29 cellular contexts compared by ENCODE assay signal in genomic region chr2:74429487-74430451, GRCh38. TPM values are rescaled to one million over a fixed set of nuclear protein-coding genes. Genes with fewer than 3 reads are reported as not detected.
DNase-seq lines count a peak whose midpoint lies in the region; ATAC-seq, FAIRE-seq and TF ChIP-seq lines count a peak whose summit lies in the region.
"Had no signal": no experiment of that assay in that cellular context is flagged by ENCODE, and none has a peak within 500 bp of the region (broad histone marks: within the 10 kb centered on the region; RNA-seq: fewer than 3 reads in every experiment).

No MANE protein-coding gene starts in this region.

- H3K36me3 Mint-ChIP-seq in effector memory CD8-positive, alpha-beta T cell (ENCODE audit: insufficient read depth) = no peaks in the 10 kb centered on the region
- peaks cover 72% of the 10 kb centered on the region for H3K36me3 Mint-ChIP-seq in MCF 10A (ENCODE audit: insufficient read depth, unreplicated experiment)
- H3K36me3 Mint-ChIP-seq: naive B cell had no signal

- intact Hi-C loops in right lobe of liver (cut with DNase I) (no loop called here), MCF 10A (cut with micrococcal nuclease) (no loop called here)

- H3K4me3 ChIP-seq in Peyer's patch (no peak overlapping the region), right lobe of liver (peak overlapping the region in 2 of 3 donors; percentile 43), small intestine (ENCODE audit: low read depth in 1 of 2, low read length in 2 of 2) (no peak overlapping the region)
- H3K4me3 ChIP-seq: BLaER1 treated with 17β-estradiol and CSF1 and Interleukin-3, amounts not matched to agents 10 nM and 100 nM; GM23338; heart left ventricle; vagina had no signal

- no peaks in the 10 kb centered on the region for H3K9me3 Mint-ChIP-seq in effector memory CD8-positive, alpha-beta T cell
- no peaks in the 10 kb centered on the region for H3K9me3 Mint-ChIP-seq in MCF 10A (ENCODE audit: unreplicated experiment)
- H3K9me3 Mint-ChIP-seq: activated CD4-positive, alpha-beta T cell treated with anti-CD3 and anti-CD28 coated beads, Interleukin-2, amount 10 ng/mL, durations not matched to agents 7 days and 5 days; activated naive CD4-positive, alpha-beta T cell treated with anti-CD3 and anti-CD28 coated beads, Interleukin-2, amount 50 U/mL, for 24 hours; activated T-helper 1 cell treated with anti-CD3 and anti-CD28 coated beads, Interleukin-12 subunit alpha, Interleukin-12 subunit beta, Interleukin-2, Interleukin-4 antibody, amounts not matched to agents 30 ng/mL and 10 ng/mL and 1 ng/mL, durations not matched to agents 14 hours and 24 hours and 36 hours; dendritic cell treated with granulocyte-macrophage colony-stimulating factor and Interleukin-4, amounts not matched to agents 40 ng/mL and 50 ng/mL, for 4 days; GM23338; naive B cell had no signal

- no peak for ATAC-seq in effector memory CD8-positive, alpha-beta T cell (replicated peaks)
- ATAC-seq in right lobe of liver (peak; percentile 84 to 89 (median 88)), HG03354 (IDR thresholded peaks at IDR 0.05; ENCODE audit: poor library complexity, severe bottlenecking, unreplicated experiment) (no peak)
- ATAC-seq: GM23338, heart left ventricle, sciatic nerve had no signal

- H3K4me1 ChIP-seq in Peyer's patch (peaks cover 0 to 16% (median 4%) of the 10 kb centered on the region in 4 donors), right lobe of liver (peaks cover 0 to 29% (median 15%) of the 10 kb centered on the region in 4 donors), small intestine (ENCODE audit: control insufficient read depth in 2 of 2, insufficient read depth in 1 of 2, low read depth in 1 of 2, low read length in 1 of 2) (peaks cover 0 to 3% of the 10 kb centered on the region in 2 donors)
- H3K4me1 ChIP-seq: heart left ventricle, vagina had no signal

- H3K36me3 ChIP-seq in Peyer's patch (peaks cover 0 to 60% (median 0%) of the 10 kb centered on the region in 3 donors), right lobe of liver (peaks cover 0 to 59% (median 20%) of the 10 kb centered on the region in 4 donors), small intestine (ENCODE audit: control insufficient read depth in 2 of 2, insufficient read depth in 2 of 2, low read length in 2 of 2) (peaks cover 2 to 3% of the 10 kb centered on the region in 2 donors)

- H3K9me3 ChIP-seq in Peyer's patch (no peaks in the 10 kb centered on the region), right lobe of liver (no peaks in the 10 kb centered on the region), small intestine (ENCODE audit: control insufficient read depth, low read depth) (no peaks in the 10 kb centered on the region)
- H3K9me3 ChIP-seq: BLaER1 treated with 17β-estradiol and CSF1 and Interleukin-3, amounts not matched to agents 10 nM and 100 nM; heart left ventricle; vagina had no signal

- CTCF ChIA-PET in MCF 10A (lab: Yijun Ruan, JAX) = interaction anchor here (1.0 kb wide), 1 partner anchor 95 kb away, joined by 3 read pairs; no protein-coding TSS in a partner anchor

- H3K27me3 ChIP-seq in Peyer's patch (no peaks in the 10 kb centered on the region), right lobe of liver (no peaks in the 10 kb centered on the region), small intestine (ENCODE audit: control insufficient read depth in 2 of 2, insufficient read depth in 2 of 2, low read length in 2 of 2) (no peaks in the 10 kb centered on the region)
- H3K27me3 ChIP-seq: BLaER1 treated with 17β-estradiol and CSF1 and Interleukin-3, amounts not matched to agents 10 nM and 100 nM; heart left ventricle; vagina had no signal

- WGBS in right lobe of liver (ENCODE audit: insufficient coverage, low coverage, low lambda C conversion rate, missing lambda C conversion rate) = 14% methylated on average over 3 of the region's 18 CpGs
- WGBS in small intestine, 3 donors = 24 to 65% (median 49%) methylated on average over 13 to 18 of the region's 18 CpGs

- TF ChIP-seq POLR2A in Peyer's patch (IDR thresholded peaks at IDR 0.05) (peak in 1 of 2 donors; percentile 45), right lobe of liver (IDR thresholded peaks at IDR 0.05) (no peak)

- H3K27me3 Mint-ChIP-seq in effector memory CD8-positive, alpha-beta T cell = no peaks in the 10 kb centered on the region
- no peaks in the 10 kb centered on the region for H3K27me3 Mint-ChIP-seq in MCF 10A (ENCODE audit: insufficient read depth, unreplicated experiment)
- H3K27me3 Mint-ChIP-seq: activated CD4-positive, alpha-beta T cell treated with anti-CD3 and anti-CD28 coated beads, Interleukin-2, amount 10 ng/mL, durations not matched to agents 7 days and 5 days; activated naive CD4-positive, alpha-beta T cell treated with anti-CD3 and anti-CD28 coated beads, Interleukin-2, amount 50 U/mL, for 24 hours; dendritic cell treated with granulocyte-macrophage colony-stimulating factor and Interleukin-4, amounts not matched to agents 40 ng/mL and 50 ng/mL, for 4 days; naive B cell had no signal

- peak overlapping the region; percentile 49 to 58 for H3K27ac Mint-ChIP-seq in effector memory CD8-positive, alpha-beta T cell
- H3K27ac Mint-ChIP-seq in MCF 10A (ENCODE audit: low read depth, unreplicated experiment) = no peak overlapping the region
- H3K27ac Mint-ChIP-seq: activated CD4-positive, alpha-beta T cell treated with anti-CD3 and anti-CD28 coated beads, Interleukin-2, amount 10 ng/mL, durations not matched to agents 7 days and 5 days; activated naive CD4-positive, alpha-beta T cell treated with anti-CD3 and anti-CD28 coated beads, Interleukin-2, amount 50 U/mL, for 24 hours; activated T-helper 1 cell treated with anti-CD3 and anti-CD28 coated beads, Interleukin-12 subunit alpha, Interleukin-12 subunit beta, Interleukin-2, Interleukin-4 antibody, amounts not matched to agents 30 ng/mL and 10 ng/mL and 1 ng/mL, durations not matched to agents 14 hours and 24 hours and 36 hours; dendritic cell treated with granulocyte-macrophage colony-stimulating factor and Interleukin-4, amounts not matched to agents 40 ng/mL and 50 ng/mL, for 4 days; GM23338 had no signal

- no TSS peak for BruUV-seq in MCF 10A (replicated peaks; lab: Mats Ljungman, UMichigan)

- H3K4me1 Mint-ChIP-seq in effector memory CD8-positive, alpha-beta T cell (ENCODE audit: low read depth in 2 of 2) = peaks cover 0 to 3% of the 10 kb centered on the region in 2 donors
- peaks cover 6% of the 10 kb centered on the region for H3K4me1 Mint-ChIP-seq in MCF 10A (ENCODE audit: insufficient read depth, unreplicated experiment)
- H3K4me1 Mint-ChIP-seq: activated CD4-positive, alpha-beta T cell treated with anti-CD3 and anti-CD28 coated beads, Interleukin-2, amount 10 ng/mL, durations not matched to agents 7 days and 5 days; activated naive CD4-positive, alpha-beta T cell treated with anti-CD3 and anti-CD28 coated beads, Interleukin-2, amount 50 U/mL, for 24 hours; GM23338 had no signal

- TF ChIP-seq CTCF in Peyer's patch (IDR thresholded peaks at IDR 0.05) (no peak), right lobe of liver (IDR thresholded peaks at IDR 0.05) (no peak), MCF 10A (IDR thresholded peaks at IDR 0.05; ENCODE audit: unreplicated experiment) (no peak)

- no peak overlapping the region for H3K4me3 Mint-ChIP-seq in effector memory CD8-positive, alpha-beta T cell
- no peak overlapping the region for H3K4me3 Mint-ChIP-seq in MCF 10A (ENCODE audit: unreplicated experiment)
- H3K4me3 Mint-ChIP-seq: activated CD4-positive, alpha-beta T cell treated with anti-CD3 and anti-CD28 coated beads, Interleukin-2, amount 10 ng/mL, durations not matched to agents 7 days and 5 days; activated naive CD4-positive, alpha-beta T cell treated with anti-CD3 and anti-CD28 coated beads, Interleukin-2, amount 50 U/mL, for 24 hours; activated T-helper 1 cell treated with anti-CD3 and anti-CD28 coated beads, Interleukin-12 subunit alpha, Interleukin-12 subunit beta, Interleukin-2, Interleukin-4 antibody, amounts not matched to agents 30 ng/mL and 10 ng/mL and 1 ng/mL, durations not matched to agents 14 hours and 24 hours and 36 hours; dendritic cell treated with granulocyte-macrophage colony-stimulating factor and Interleukin-4, amounts not matched to agents 40 ng/mL and 50 ng/mL, for 4 days; GM23338; naive B cell had no signal

- FAIRE-seq in small intestine (lab: Jason Lieb, UNC) = no peak
- FAIRE-seq: GM18507, HTR-8/SVneo had no signal

- POLR2A ChIA-PET in MCF 10A (lab: Yijun Ruan, JAX) = interaction anchor here (0.8 to 2.1 kb wide), 6 partner anchors 8 to 78 kb away, joined by 3 to 8 read pairs (median 4); partner anchors contain the start of gene WDR54

- H3K27ac ChIP-seq in Peyer's patch = peak overlapping the region in 3 of 4 donors; percentile 62 to 91 (median 62)
- peak overlapping the region in 2 of 3 donors; percentile 23 to 63 for H3K27ac ChIP-seq in right lobe of liver
- H3K27ac ChIP-seq in small intestine (ENCODE audit: low read depth in 1 of 2, low read length in 1 of 2) = peak overlapping the region; percentile 66 to 70
- H3K27ac ChIP-seq: BLaER1 treated with 17β-estradiol and CSF1 and Interleukin-3, amounts not matched to agents 10 nM and 100 nM; heart left ventricle; KMS-11; vagina had no signal

- DNase-seq in Peyer's patch (peak in 2 of 3 donors; percentile 77 to 86), right lobe of liver (peak; percentile 70 to 92 (median 85)), small intestine (peak; percentile 97), globus pallidus (ENCODE audit: low spot score) (no peak), MCF 10A (ENCODE audit: unreplicated experiment) (no peak), NCI-H345 treated with DMSO at 0.1 percent for 48 hours (lab: John Stamatoyannopoulos, UW; ENCODE audit: unreplicated experiment) (no peak)
- no peak for DNase-seq in effector memory CD8-positive, alpha-beta T cell
- DNase-seq: activated CD4-positive, alpha-beta T cell treated with anti-CD3 and anti-CD28 coated beads, Interleukin-2, amount 10 ng/mL, durations not matched to agents 7 days and 5 days; aorta; COR-L47; GDM1; heart left ventricle; mesenchymal stem cell; MV-4-11; naive B cell; NCI-H2171; NCI-H526; substantia nigra had no signal

RNA-seq across cellular contexts. Expression of gene WDR54, which starts 8.2 kb away (rescaled TPM):
- total RNA-seq in Peyer's patch (1 to 10 TPM in 3 of 4 donors, not detected in 1; 1.2 to 2.5 (median 2.3) TPM), right lobe of liver (1 to 10 TPM; 1.6 to 5.3 (median 2.2) TPM), MCF 10A (2022) (16.4 and 19.9 TPM in 2 replicates)
- 1 to 10 TPM; 1.6 to 8.9 (median 3.5) TPM for polyA plus RNA-seq in small intestine

RNA-seq across cellular contexts. Expression of gene C2orf81, which starts 8.3 kb away (rescaled TPM):
- total RNA-seq in Peyer's patch (1 to 10 TPM in 3 of 4 donors, under 1 TPM in 1; 0.94 to 3.3 (median 1.7) TPM), right lobe of liver (under 1 TPM in 5 of 6 experiments, not detected in 1; 0.18 to 0.56 (median 0.31) TPM), MCF 10A (2022) (4.3 and 5.6 TPM in 2 replicates)
- polyA plus RNA-seq in small intestine = 1 to 10 TPM in 1 of 3 donors, under 1 TPM in 2; 0.22 to 1.4 (median 0.81) TPM

RNA-seq across cellular contexts. Expression of gene RTKN, which starts 12.0 kb away (rescaled TPM):
- total RNA-seq in Peyer's patch = 10 to 100 TPM; 46.2 to 99.9 (median 75.7) TPM
- 100 to 1,000 TPM in 2 of 6 experiments, 10 to 100 TPM in 4; 61.5 to 103 (median 83.0) TPM for total RNA-seq in right lobe of liver
- 10 to 100 TPM; 51.1 to 78.7 (median 60.7) TPM for polyA plus RNA-seq in small intestine
- 49.1 and 63.0 TPM in 2 replicates for total RNA-seq in MCF 10A (2022)

RNA-seq across cellular contexts. Expression of gene INO80B, which starts 25.1 kb away (rescaled TPM):
- total RNA-seq in Peyer's patch (10 to 100 TPM in 3 of 4 donors, 1 to 10 TPM in 1; 5.4 to 83.3 (median 41.8) TPM), right lobe of liver (10 to 100 TPM in 5 of 6 experiments, 1 to 10 TPM in 1; 3.4 to 20.3 (median 18.8) TPM), MCF 10A (2022) (34.6 and 36.0 TPM in 2 replicates)
- polyA plus RNA-seq in small intestine = 10 to 100 TPM; 28.7 to 43.8 (median 38.6) TPM

RNA-seq across cellular contexts. Expression of gene WBP1, which starts 28.5 kb away (rescaled TPM):
- 10 to 100 TPM; 46.2 to 81.3 (median 59.9) TPM for total RNA-seq in Peyer's patch
- 10 to 100 TPM; 29.6 to 37.6 (median 32.2) TPM for total RNA-seq in right lobe of liver
- 10 to 100 TPM; 55.1 to 82.7 (median 56.8) TPM for polyA plus RNA-seq in small intestine
- 45.7 and 46.5 TPM in 2 replicates for total RNA-seq in MCF 10A (2022)

Comparison
In these comparisons a context has a peak if more than half of its experiments do, and no peak if none do; other contexts are left out.
1. DNase-seq: peak in Peyer's patch (2 of 3), right lobe of liver (3 of 3) and small intestine (single experiment); none in effector memory CD8-positive, alpha-beta T cell (0 of 3), globus pallidus (single experiment), MCF 10A (single experiment) and NCI-H345 treated with DMSO at 0.1 percent for 48 hours (single experiment).
2. H3K4me3 ChIP-seq: peak in right lobe of liver (2 of 3); none in Peyer's patch (0 of 4) and small intestine (0 of 2).
3. ATAC-seq: peak in right lobe of liver (4 of 4); none in effector memory CD8-positive, alpha-beta T cell (single experiment) and HG03354 (single experiment).
4. Peak in every context shown above with its lines, with median percentiles within 50 percentile points of each other: H3K27ac ChIP-seq.